ENCODE assay signal across 11 cellular contexts in the genomic region with DNA sequence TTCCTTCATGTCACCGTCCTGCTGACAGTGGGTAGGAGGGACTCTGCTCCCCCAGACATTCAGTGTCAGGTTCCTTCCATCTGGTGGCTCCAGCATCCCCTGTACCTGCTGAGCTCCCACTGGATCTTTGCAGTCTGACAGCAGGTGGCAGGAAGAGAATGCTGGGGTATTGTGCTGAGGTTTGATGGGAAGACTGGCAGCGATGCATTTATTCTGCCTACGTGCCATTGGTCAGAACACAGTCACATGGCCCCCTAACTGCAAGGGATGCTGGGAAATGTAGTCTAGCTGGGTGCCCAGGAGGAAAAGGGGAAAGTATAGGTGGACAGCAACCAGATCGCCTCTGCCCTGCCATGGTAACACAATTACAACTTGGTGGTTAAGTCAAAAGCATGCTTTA. TPM values are rescaled to one million over a fixed set of nuclear protein-coding genes. Genes with fewer than 3 reads are reported as not detected.
DNase-seq lines count a peak whose midpoint lies in the region; TF ChIP-seq lines count a peak whose summit lies in the region.
"Had no signal": no experiment of that assay in that cellular context is flagged by ENCODE, and none has a peak within 500 bp of the region (broad histone marks: within the 10 kb centered on the region; RNA-seq: fewer than 3 reads in every experiment).

No MANE protein-coding gene starts in this region.

- no peak overlapping the region for H3K27ac ChIP-seq in mammary epithelial cell (ENCODE audit: insufficient read depth, low read depth, low read length)
- H3K27ac ChIP-seq in CD4-positive, alpha-beta memory T cell (ENCODE audit: low read depth, low read length), result no peak overlapping the region
- H3K27ac ChIP-seq: tibial nerve had no signal

- intact Hi-C loops in mammary epithelial cell (cut with micrococcal nuclease), result no loop called here
- intact Hi-C loops in CD4-positive, alpha-beta memory T cell (cut with micrococcal nuclease), result no loop called here

- H3K9me3 ChIP-seq in mammary epithelial cell (replicated peaks; ENCODE audit: insufficient read depth, low read length), result no peaks in the 10 kb centered on the region
- no peaks in the 10 kb centered on the region for H3K9me3 ChIP-seq in CD4-positive, alpha-beta memory T cell (ENCODE audit: control insufficient read depth in 1 of 2, low read length in 2 of 2)
- H3K9me3 ChIP-seq: tibial nerve had no signal

- no peaks in the 10 kb centered on the region for H3K27me3 ChIP-seq in mammary epithelial cell (ENCODE audit: insufficient read depth, low read length)
- H3K27me3 ChIP-seq in CD4-positive, alpha-beta memory T cell (ENCODE audit: insufficient read depth, low read length), result no peaks in the 10 kb centered on the region
- H3K27me3 ChIP-seq: tibial nerve had no signal

- no peak overlapping the region for H3K4me3 ChIP-seq in mammary epithelial cell (replicated peaks in 1 of 3; ENCODE audit: insufficient read depth in 1 of 3, low read depth in 2 of 3, low read length in 3 of 3)
- H3K4me3 ChIP-seq in CD4-positive, alpha-beta memory T cell (ENCODE audit: low read length in 2 of 2), result no peak overlapping the region
- H3K4me3 ChIP-seq: tibial nerve had no signal

- H3K9ac ChIP-seq in mammary epithelial cell (ENCODE audit: insufficient read depth, low read length), result no peak overlapping the region

- TF ChIP-seq CTCF in mammary epithelial cell (conservative IDR thresholded peaks at IDR 0.05 in 1 of 2, IDR thresholded peaks at IDR 0.05 in 1 of 2; ENCODE audit: extremely low read depth in 1 of 2, insufficient read depth in 1 of 2, low read depth in 1 of 2, low read length in 2 of 2), result peak in 1 of 2 donors; percentile 1

- CTCF ChIA-PET in mammary epithelial cell (lab: Charles Lee; ENCODE audit: low non-redundant PET), result interaction anchor here (0.5 kb wide), 1 partner anchor 69 kb away, joined by 3 read pairs; no protein-coding TSS in a partner anchor
- CTCF ChIA-PET in CD4-positive, alpha-beta memory T cell (lab: Charles Lee; ENCODE audit: partially characterized antibody), result no interaction called here

- dilution Hi-C loops in mammary epithelial cell (cut with HindIII; ENCODE audit: low sequenced_read_pairs), result loop anchor here (5.0 kb wide), 1 partner anchor 100 kb away; no protein-coding TSS in a partner anchor

- H3K4me1 Mint-ChIP-seq in CD4-positive, alpha-beta memory T cell, result no peaks in the 10 kb centered on the region

- H3K4me3 Mint-ChIP-seq in CD4-positive, alpha-beta memory T cell, result no peak overlapping the region

- POLR2A ChIA-PET in CD4-positive, alpha-beta memory T cell (lab: Charles Lee; ENCODE audit: partially characterized antibody), result no interaction called here

- no peaks in the 10 kb centered on the region for H4K20me1 ChIP-seq in mammary epithelial cell (ENCODE audit: insufficient read depth, low read length)

- no peaks in the 10 kb centered on the region for H3K79me2 ChIP-seq in mammary epithelial cell (ENCODE audit: insufficient read depth, low read length)

- in situ Hi-C loops in mammary epithelial cell (cut with MboI; ENCODE audit: low sequenced_read_pairs in 2 of 2), result no loop called here

- peaks cover 4% of the 10 kb centered on the region for H3K4me1 ChIP-seq in mammary epithelial cell (ENCODE audit: insufficient read depth, low read length)
- no peaks in the 10 kb centered on the region for H3K4me1 ChIP-seq in CD4-positive, alpha-beta memory T cell (ENCODE audit: insufficient read depth, low read length)

- peak overlapping the region; percentile 53 for H2AFZ ChIP-seq in mammary epithelial cell (ENCODE audit: low read depth, low read length)

- no peaks in the 10 kb centered on the region for H3K36me3 Mint-ChIP-seq in CD4-positive, alpha-beta memory T cell

- DNase-seq in NCI-H82 (lab: John Stamatoyannopoulos, UW) (peak; percentile 24), NCI-H82 treated with DMSO at 0.1 percent for 48 hours (lab: John Stamatoyannopoulos, UW; ENCODE audit: unreplicated experiment) (no peak), NCI-H146 (lab: John Stamatoyannopoulos, UW) (peak; percentile 53), mammary epithelial cell (peak; percentile 33), pons (ENCODE audit: low spot score) (peak; percentile 14), NCI-H2196 treated with DMSO at 0.1 percent for 48 hours (lab: John Stamatoyannopoulos, UW; ENCODE audit: unreplicated experiment) (no peak), NCI-H2196 (lab: John Stamatoyannopoulos, UW; ENCODE audit: unreplicated experiment) (no peak)
- no peak for DNase-seq in CD4-positive, alpha-beta memory T cell
- DNase-seq: NCI-H187 treated with DMSO at 0.1 percent for 48 hours, SHP77 had no signal

- H3K27me3 Mint-ChIP-seq in CD4-positive, alpha-beta memory T cell, result peaks cover 4 to 7% of the 10 kb centered on the region in 2 donors

- H3K36me3 ChIP-seq in mammary epithelial cell (ENCODE audit: insufficient read depth, low read length), result no peaks in the 10 kb centered on the region
- no peaks in the 10 kb centered on the region for H3K36me3 ChIP-seq in CD4-positive, alpha-beta memory T cell (ENCODE audit: insufficient read depth, low read length)
- H3K36me3 ChIP-seq: tibial nerve had no signal

- no TSS peak for BruUV-seq in mammary epithelial cell (replicated peaks; lab: Mats Ljungman, UMichigan)

- H3K4me2 ChIP-seq in mammary epithelial cell (ENCODE audit: insufficient read depth, low read depth, low read length), result peak overlapping the region; percentile 34

- H3K9me3 Mint-ChIP-seq in CD4-positive, alpha-beta memory T cell, result peaks cover 0 to 3% (median 0%) of the 10 kb centered on the region in 8 donors

- WGBS in mammary epithelial cell (ENCODE audit: low coverage, missing lambda C conversion rate), result 73% methylated on average over 4 of the region's 4 CpGs

- no peak overlapping the region for H3K27ac Mint-ChIP-seq in CD4-positive, alpha-beta memory T cell

RNA-seq across cellular contexts. Expression of gene IRX3, which starts 44.4 kb away (rescaled TPM):
- total RNA-seq in mammary epithelial cell, result 10 to 100 TPM in 1 of 2 donors, 1 to 10 TPM in 1; 7.2 to 15.5 TPM
- 2.6 TPM for polyA plus RNA-seq in mammary epithelial cell
- polyA minus RNA-seq in mammary epithelial cell, result 5.3 TPM
- total RNA-seq in CD4-positive, alpha-beta memory T cell, result not detected
- not detected for polyA plus RNA-seq in CD4-positive, alpha-beta memory T cell

Comparison
In these comparisons a context has a peak if more than half of its experiments do, and no peak if none do; other contexts are left out.
1. DNase-seq: peak in NCI-H82 (single experiment), NCI-H146 (single experiment), mammary epithelial cell (single experiment) and pons (single experiment); none in NCI-H82 treated with DMSO at 0.1 percent for 48 hours (single experiment), NCI-H2196 treated with DMSO at 0.1 percent for 48 hours (single experiment), CD4-positive, alpha-beta memory T cell (0 of 5) and NCI-H2196 (single experiment).
2. RNA of gene IRX3, which starts 44.4 kb away (total RNA-seq): 7.2 to 15.5 TPM in mammary epithelial cell; not detected in CD4-positive, alpha-beta memory T cell; every median in the first group is over 4 times any median in the second.